Comparison of ENCODE assay signal across 11 cellular contexts in the genomic region with DNA sequence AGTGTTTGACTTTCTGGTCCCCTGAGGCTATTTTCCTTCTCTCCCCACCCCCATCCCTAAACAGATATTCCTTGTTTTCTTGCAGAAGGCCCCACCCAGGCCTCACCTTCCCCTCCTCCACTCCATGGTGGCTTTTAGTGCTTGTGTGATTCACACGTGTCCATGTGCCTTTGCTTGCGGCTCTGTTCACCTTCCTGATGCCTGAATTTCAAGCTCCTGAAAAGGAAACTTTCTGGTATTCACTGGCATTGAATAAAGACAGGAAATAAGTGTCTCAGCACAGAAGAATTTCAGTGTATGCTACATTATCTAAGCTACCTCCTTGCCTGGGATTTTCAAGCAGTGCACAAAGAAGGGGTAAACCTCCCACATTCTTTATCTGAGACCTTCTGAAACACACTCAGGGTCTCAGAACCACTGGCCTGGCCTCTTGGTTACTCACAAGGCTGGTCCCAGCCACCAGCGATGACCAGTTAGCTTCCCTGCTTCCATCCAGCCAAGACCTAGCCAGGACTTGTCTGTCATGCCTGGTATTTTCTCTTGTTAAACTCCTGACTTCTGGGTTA. TPM values are rescaled to one million over a fixed set of nuclear protein-coding genes. Genes with fewer than 3 reads are reported as not detected.
A peak's percentile ranks its signal among the peaks of the same experiment; 100 is the strongest.
DNase-seq lines count a peak whose midpoint lies in the region; ATAC-seq, FAIRE-seq and TF ChIP-seq lines count a peak whose summit lies in the region.
"Had no signal": no experiment of that assay in that cellular context is flagged by ENCODE, and none has a peak within 500 bp of the region (broad histone marks: within the 10 kb centered on the region; RNA-seq: fewer than 3 reads in every experiment).

No MANE protein-coding gene starts in this region.

- no peaks in the 10 kb centered on the region for H3K27me3 Mint-ChIP-seq in chondrocyte (ENCODE audit: low read depth)
- H3K27me3 Mint-ChIP-seq: activated naive CD8-positive, alpha-beta T cell had no signal

- H3K9ac ChIP-seq in mesenchymal stem cell (ENCODE audit: low read length), result no peak overlapping the region
- H3K9ac ChIP-seq: BLaER1 treated with 17β-estradiol and CSF1 and Interleukin-3, amounts not matched to agents 10 nM and 100 nM had no signal

- TF ChIP-seq CTCF in A549 (IDR thresholded peaks at IDR 0.05), result no peak
- TF ChIP-seq CTCF in chondrocyte (IDR thresholded peaks at IDR 0.05), result no peak

- peak; percentile 81 to 90 for ATAC-seq in A549
- ATAC-seq in GM19455 (IDR thresholded peaks at IDR 0.05; ENCODE audit: unreplicated experiment), result no peak
- no peak for ATAC-seq in HG02973 (IDR thresholded peaks at IDR 0.05; ENCODE audit: unreplicated experiment)

- H2AK5ac ChIP-seq in mesenchymal stem cell (ENCODE audit: low read length, severe bottlenecking), result no peak overlapping the region

- FAIRE-seq in A549 (lab: Jason Lieb, UNC), result no peak
- FAIRE-seq: islet of Langerhans had no signal

- peak overlapping the region; percentile 94 for H3K27ac Mint-ChIP-seq in chondrocyte (ENCODE audit: unreplicated experiment)
- H3K27ac Mint-ChIP-seq: activated naive CD8-positive, alpha-beta T cell had no signal

- POLR2A ChIA-PET in A549 (lab: Yijun Ruan, JAX), result interaction anchor here (0.8 to 1.0 kb wide), 3 partner anchors 11 to 40 kb away, joined by 3 to 8 read pairs (median 5); no protein-coding TSS in a partner anchor

- H3K79me1 ChIP-seq in mesenchymal stem cell (replicated peaks; ENCODE audit: low read length, poor library complexity, severe bottlenecking), result no peaks in the 10 kb centered on the region

- H3K27ac ChIP-seq in A549 (peak overlapping the region; percentile 77 to 84), mesenchymal stem cell (ENCODE audit: low read length, poor library complexity, severe bottlenecking) (peak overlapping the region; percentile 87)
- H3K27ac ChIP-seq: BLaER1 treated with 17β-estradiol and CSF1 and Interleukin-3, amounts not matched to agents 10 nM and 100 nM had no signal

- WGBS in A549 (ENCODE audit: missing lambda C conversion rate), result 13% methylated on average over 3 of the region's 3 CpGs
- 14% methylated on average over 3 of the region's 3 CpGs for WGBS in mesenchymal stem cell

- TF ChIP-seq EP300 in A549 (IDR thresholded peaks at IDR 0.05) (no peak), Ishikawa (IDR thresholded peaks at IDR 0.05; ENCODE audit: borderline replicate concordance) (peak; percentile 60; the same call in 1 of the 2 replicates)

- peak overlapping the region; percentile 93 for H4K8ac ChIP-seq in mesenchymal stem cell (ENCODE audit: low read length)

- CTCF ChIA-PET in A549 (lab: Yijun Ruan, JAX), result interaction anchor here (0.6 to 1.7 kb wide), 8 partner anchors 10 to 669 kb away, joined by 3 to 4 read pairs (median 3); no protein-coding TSS in a partner anchor

- no peak for TF ChIP-seq RAD21 in A549 (conservative IDR thresholded peaks at IDR 0.05 in 1 of 2, IDR thresholded peaks at IDR 0.05 in 1 of 2)
- TF ChIP-seq RAD21 in Ishikawa (IDR thresholded peaks at IDR 0.05; ENCODE audit: low read depth), result no peak

- H3K36me3 ChIP-seq in mesenchymal stem cell (ENCODE audit: control insufficient read depth in 1 of 2, insufficient read depth in 2 of 2, low read depth in 1 of 2, low read length in 2 of 2), result no peaks in the 10 kb centered on the region
- H3K36me3 ChIP-seq: BLaER1 treated with 17β-estradiol and CSF1 and Interleukin-3, amounts not matched to agents 10 nM and 100 nM had no signal

- peaks cover 21% of the 10 kb centered on the region for H3K4me1 Mint-ChIP-seq in chondrocyte (ENCODE audit: low read depth)

- no peak overlapping the region for H2BK15ac ChIP-seq in mesenchymal stem cell (ENCODE audit: low read depth, poor library complexity, severe bottlenecking)

- H3K23ac ChIP-seq in mesenchymal stem cell (ENCODE audit: low read length in 2 of 2), result no peak overlapping the region

- no peaks in the 10 kb centered on the region for H3K36me3 Mint-ChIP-seq in chondrocyte (ENCODE audit: low read depth)
- H3K36me3 Mint-ChIP-seq: activated naive CD8-positive, alpha-beta T cell had no signal

- H3K4me1 ChIP-seq in A549, result peaks cover 32% of the 10 kb centered on the region
- peaks cover 16% of the 10 kb centered on the region for H3K4me1 ChIP-seq in mesenchymal stem cell (ENCODE audit: control insufficient read depth, insufficient read depth, low read depth, low read length)
- H3K4me1 ChIP-seq: BLaER1 treated with 17β-estradiol and CSF1 and Interleukin-3, amounts not matched to agents 10 nM and 100 nM had no signal

- peak overlapping the region; percentile 78 for H4K91ac ChIP-seq in mesenchymal stem cell (ENCODE audit: low read length)

- H2BK5ac ChIP-seq in mesenchymal stem cell (ENCODE audit: low read depth, low read length, poor library complexity, severe bottlenecking), result peak overlapping the region; percentile 63

- H2AFZ ChIP-seq in mesenchymal stem cell (ENCODE audit: low read depth, low read length), result peak overlapping the region; percentile 51

- peak in 1 of 2 experiments; percentile 88 for DNase-seq in A549 (ENCODE audit: low read depth in 1 of 2, low spot score in 1 of 2)
- DNase-seq in chondrocyte (ENCODE audit: low spot score), result no peak
- peak; percentile 65 for DNase-seq in mesenchymal stem cell
- DNase-seq in T-helper 2 cell, result no peak
- DNase-seq in GOT3 (lab: John Stamatoyannopoulos, UW), result no peak

- peak overlapping the region; percentile 25 to 42 for H3K18ac ChIP-seq in mesenchymal stem cell (ENCODE audit: low read depth in 1 of 2, low read length in 2 of 2)

- H3K4me2 ChIP-seq in A549 (peak overlapping the region; percentile 70), mesenchymal stem cell (ENCODE audit: low read length, poor library complexity, severe bottlenecking) (no peak overlapping the region)
- H3K4me2 ChIP-seq: BLaER1 treated with 17β-estradiol and CSF1 and Interleukin-3, amounts not matched to agents 10 nM and 100 nM had no signal

- TF ChIP-seq POLR2A in A549 (IDR thresholded peaks at IDR 0.05; ENCODE audit: low read length), result no peak

- no peaks in the 10 kb centered on the region for H3K27me3 ChIP-seq in mesenchymal stem cell (ENCODE audit: control insufficient read depth in 1 of 2, insufficient read depth in 1 of 2, low read length in 2 of 2)
- H3K27me3 ChIP-seq: BLaER1 treated with 17β-estradiol and CSF1 and Interleukin-3, amounts not matched to agents 10 nM and 100 nM had no signal

- H3K4ac ChIP-seq in mesenchymal stem cell (ENCODE audit: low read depth in 1 of 2, low read length in 2 of 2), result peak overlapping the region; percentile 9 to 28

- no peak overlapping the region for H3K4me3 ChIP-seq in A549
- no peak overlapping the region for H3K4me3 ChIP-seq in mesenchymal stem cell (ENCODE audit: insufficient read depth in 1 of 2, low read depth in 1 of 2, low read length in 2 of 2)
- H3K4me3 ChIP-seq: BLaER1 treated with 17β-estradiol and CSF1 and Interleukin-3, amounts not matched to agents 10 nM and 100 nM had no signal

- no peak overlapping the region for H3K14ac ChIP-seq in mesenchymal stem cell (ENCODE audit: low read length in 2 of 2)

- H3K4me3 Mint-ChIP-seq in chondrocyte (ENCODE audit: unreplicated experiment), result peak overlapping the region; percentile 2
- H3K4me3 Mint-ChIP-seq: activated naive CD8-positive, alpha-beta T cell had no signal

- H3K9me3 ChIP-seq in A549 (no peaks in the 10 kb centered on the region), mesenchymal stem cell (ENCODE audit: control insufficient read depth, low read length) (no peaks in the 10 kb centered on the region)
- H3K9me3 ChIP-seq: BLaER1 treated with 17β-estradiol and CSF1 and Interleukin-3, amounts not matched to agents 10 nM and 100 nM had no signal

- no peaks in the 10 kb centered on the region for H3K9me3 Mint-ChIP-seq in chondrocyte (ENCODE audit: low read depth)

- peak overlapping the region; percentile 7 to 14 for H2BK12ac ChIP-seq in mesenchymal stem cell (ENCODE audit: low read length in 2 of 2)

- H2BK120ac ChIP-seq in mesenchymal stem cell (ENCODE audit: low read depth, low read length), result peak overlapping the region; percentile 57

TF ChIP-seq in A549, 52 proteins besides CTCF, POLR2A, EP300 and RAD21 (continues in another document):
- TF ChIP-seq BHLHE40 (IDR thresholded peaks at IDR 0.05; ENCODE audit: low read depth, low read length), result 0 out of 2 replicates have a peak, but pooled peaks have one; percentile 18
- no peak for TF ChIP-seq HDAC2 (IDR thresholded peaks at IDR 0.05)
- TF ChIP-seq MYC (IDR thresholded peaks at IDR 0.05; ENCODE audit: borderline replicate concordance, low read length), result peak; percentile 69
- no peak for TF ChIP-seq ESRRA (IDR thresholded peaks at IDR 0.05; ENCODE audit: borderline replicate concordance, low read length)
- TF ChIP-seq, protein P1, sequence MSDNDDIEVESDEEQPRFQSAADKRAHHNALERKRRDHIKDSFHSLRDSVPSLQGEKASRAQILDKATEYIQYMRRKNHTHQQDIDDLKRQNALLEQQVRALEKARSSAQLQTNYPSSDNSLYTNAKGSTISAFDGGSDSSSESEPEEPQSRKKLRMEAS (IDR thresholded peaks at IDR 0.05), result peak; percentile 88
- TF ChIP-seq EHF (CRISPR knock-in tag; IDR thresholded peaks at IDR 0.05), result 0 out of 2 replicates have a peak, but pooled peaks have one; percentile 43
- no peak for TF ChIP-seq RFX5 (IDR thresholded peaks at IDR 0.05)
- no peak for TF ChIP-seq RCOR1 (IDR thresholded peaks at IDR 0.05; ENCODE audit: low read depth, low read length)

TF ChIP-seq in Ishikawa, 13 proteins besides CTCF, POLR2A, EP300 and RAD21:
- TF ChIP-seq, protein P1 (IDR thresholded peaks at IDR 0.05), result peak; percentile 81
- peak; percentile 68; the same call in 1 of the 2 replicates for TF ChIP-seq TEAD4 (IDR thresholded peaks at IDR 0.05)
- no peak for TF ChIP-seq ZBTB7A (IDR thresholded peaks at IDR 0.05; ENCODE audit: low read depth)
- peak; percentile 33; the same call in 1 of the 2 replicates for TF ChIP-seq NFIC (IDR thresholded peaks at IDR 0.05)
- peak; percentile 60; the same call in 1 of the 2 replicates for TF ChIP-seq TCF12 (IDR thresholded peaks at IDR 0.05; ENCODE audit: low read depth)
TF ChIP-seq in Ishikawa: peak in this region for 4.

RNA-seq across cellular contexts. Expression of a gene that starts 17.2 kb away (rescaled TPM):
- polyA plus RNA-seq in A549 (2011; rRNA removed) (99.2 and 119 TPM in 2 replicates), A549 (2017; fragmentation: RNase III; extraction: RNeasy Plus Mini Kit Qiagen cat#74134 plus additional on column Dnase treatment) (61.4 to 73.5 TPM (median 69.9 TPM) in 3 replicates)
- 20.6 and 26.7 TPM in 2 replicates for polyA plus RNA-seq in A549 (2012; cell fraction: cytosol; rRNA removed)
- 20.0 and 30.7 TPM in 2 replicates for polyA plus RNA-seq in A549 (2012; cell fraction: nucleus; rRNA removed)
- polyA minus RNA-seq in A549 (2011; rRNA and poly(A)+ RNA removed), result 47.4 and 49.8 TPM in 2 replicates
- 137 to 172 TPM (median 167 TPM) in 3 replicates for total RNA-seq in chondrocyte
- 81.2 TPM for polyA plus RNA-seq in mesenchymal stem cell (2013, experiment 1 of 2)
- polyA plus RNA-seq in mesenchymal stem cell (2013, experiment 2 of 2), result 91.4 TPM

Comparison
In these comparisons a context has a peak if more than half of its experiments do, and no peak if none do; other contexts are left out.
1. ATAC-seq: peak in A549 (2 of 2); none in GM19455 (single experiment) and HG02973 (single experiment).